In genomic region chr3:179088306-179088705, GRCh38 we compare ENCODE assay signal across 17 cellular contexts. TPM values are rescaled to one million over a fixed set of nuclear protein-coding genes. Genes with fewer than 3 reads are reported as not detected.
DNase-seq lines count a peak whose midpoint lies in the region; ATAC-seq and TF ChIP-seq lines count a peak whose summit lies in the region.
"Had no signal": no experiment of that assay in that cellular context is flagged by ENCODE, and none has a peak within 500 bp of the region (broad histone marks: within the 10 kb centered on the region; RNA-seq: fewer than 3 reads in every experiment).

No MANE protein-coding gene starts in this region.

- H3K79me2 ChIP-seq in fibroblast of lung (ENCODE audit: control insufficient read depth, insufficient read depth, low read length), result no peaks in the 10 kb centered on the region

- TF ChIP-seq CTCF in fibroblast of lung (conservative IDR thresholded peaks at IDR 0.05 in 1 of 2, IDR thresholded peaks at IDR 0.05 in 1 of 2; ENCODE audit: low read depth in 1 of 2, low read length in 2 of 2), result no peak

- H3K4me3 ChIP-seq in fibroblast of lung (replicated peaks in 1 of 4; ENCODE audit: control extremely low read depth in 1 of 4, insufficient read depth in 1 of 4, low read depth in 3 of 4, low read length in 4 of 4), result no peak overlapping the region
- H3K4me3 ChIP-seq: coronary artery, lung, psoas muscle, spleen had no signal

- H3K27ac ChIP-seq in fibroblast of lung (ENCODE audit: insufficient read depth, low read length), result no peak overlapping the region
- H3K27ac ChIP-seq: coronary artery, psoas muscle, spleen had no signal

- H3K9ac ChIP-seq in fibroblast of lung (ENCODE audit: insufficient read depth, low read length), result no peak overlapping the region

- peak overlapping the region; percentile 42 for H2AFZ ChIP-seq in fibroblast of lung (ENCODE audit: low read length)

- H4K20me1 ChIP-seq in fibroblast of lung (ENCODE audit: control insufficient read depth, extremely low read depth, insufficient read depth, low read length), result no peaks in the 10 kb centered on the region

- ATAC-seq in GM18870 (IDR thresholded peaks at IDR 0.05; ENCODE audit: unreplicated experiment) (no peak), GM21526 (IDR thresholded peaks at IDR 0.05; ENCODE audit: low FRiP score, unreplicated experiment) (no peak)
- ATAC-seq: natural killer cell, psoas muscle, T-helper 17 cell had no signal

- DNase-seq in CMK (ENCODE audit: low read depth) (peak; percentile 56), HT1080 (ENCODE audit: low read depth) (peak; percentile 55), RPMI7951 (ENCODE audit: low read depth) (peak; percentile 47), fibroblast of lung (ENCODE audit: low read depth in 2 of 2) (no peak), NCI-H2081 treated with DMSO at 0.1 percent for 48 hours (lab: John Stamatoyannopoulos, UW) (no peak)
- DNase-seq: activated naive CD4-positive, alpha-beta T cell treated with anti-CD3 and anti-CD28 coated beads, Interleukin-2, amount 10 ng/mL, durations not matched to agents 7 days and 5 days; glutamatergic neuron; natural killer cell; NCI-H187 treated with DMSO at 0.1 percent for 48 hours; NCI-H510A; psoas muscle; spleen; T-helper 17 cell had no signal

- no peaks in the 10 kb centered on the region for H3K27me3 ChIP-seq in fibroblast of lung (ENCODE audit: control insufficient read depth, insufficient read depth, low read length)
- H3K27me3 ChIP-seq: spleen had no signal

- H3K4me1 ChIP-seq in fibroblast of lung (ENCODE audit: control insufficient read depth, extremely low read depth, insufficient read depth, low read length), result no peaks in the 10 kb centered on the region
- H3K4me1 ChIP-seq: psoas muscle, spleen had no signal

- H3K4me2 ChIP-seq in fibroblast of lung (ENCODE audit: extremely low read depth, insufficient read depth, low read length), result no peak overlapping the region

- H3K36me3 ChIP-seq in fibroblast of lung (ENCODE audit: control insufficient read depth, insufficient read depth, low read length), result no peaks in the 10 kb centered on the region
- H3K36me3 ChIP-seq: spleen had no signal

- H3K9me3 ChIP-seq in fibroblast of lung (ENCODE audit: control insufficient read depth, insufficient read depth, low read depth, low read length), result no peaks in the 10 kb centered on the region
- H3K9me3 ChIP-seq: psoas muscle, spleen had no signal

RNA-seq across cellular contexts. Expression of gene ZMAT3, which starts 16.7 kb away (rescaled TPM):
- 16.6 and 17.0 TPM in 2 replicates for total RNA-seq in HT1080 (2014; rRNA removed; shearing (Covaris generic))
- 43.8 and 59.4 TPM in 2 replicates for polyA plus RNA-seq in HT1080 (2015; cell fraction: cytosol; rRNA removed)
- polyA plus RNA-seq in HT1080 (2015; cell fraction: nucleus; rRNA removed), result 33.2 and 37.0 TPM in 2 replicates
- 5.1 and 5.8 TPM in 2 replicates for total RNA-seq in RPMI7951 (2014; rRNA removed; shearing (Covaris generic))
- total RNA-seq in fibroblast of lung, result 34.8 and 37.8 TPM in 2 replicates
- 27.4 and 34.3 TPM in 2 replicates for polyA plus RNA-seq in fibroblast of lung
- polyA plus RNA-seq in fibroblast of lung (2012), result 15.0 and 21.6 TPM in 2 replicates
- polyA minus RNA-seq in fibroblast of lung (ENCODE audit: low replicate concordance), result 85.4 and 123 TPM in 2 replicates

RNA-seq across cellular contexts. Expression of gene PIK3CA, which starts 59.9 kb away (rescaled TPM):
- 20.7 and 23.6 TPM in 2 replicates for total RNA-seq in HT1080 (2014; rRNA removed; shearing (Covaris generic))
- polyA plus RNA-seq in HT1080 (2015; cell fraction: cytosol; rRNA removed), result 16.1 and 19.2 TPM in 2 replicates
- 21.9 and 25.6 TPM in 2 replicates for polyA plus RNA-seq in HT1080 (2015; cell fraction: nucleus; rRNA removed)
- total RNA-seq in RPMI7951 (2014; rRNA removed; shearing (Covaris generic)), result 19.0 and 23.9 TPM in 2 replicates
- total RNA-seq in fibroblast of lung, result 24.7 and 28.9 TPM in 2 replicates
- polyA plus RNA-seq in fibroblast of lung, result 14.6 and 20.8 TPM in 2 replicates
- polyA plus RNA-seq in fibroblast of lung (2012), result 12.1 and 16.1 TPM in 2 replicates
- polyA minus RNA-seq in fibroblast of lung (ENCODE audit: low replicate concordance), result 1.8 and 3.4 TPM in 2 replicates

Comparison
In these comparisons a context has a peak if more than half of its experiments do, and no peak if none do; other contexts are left out.
1. DNase-seq: peak in CMK (single experiment), HT1080 (single experiment) and RPMI7951 (single experiment); none in fibroblast of lung (0 of 2) and NCI-H2081 treated with DMSO at 0.1 percent for 48 hours (single experiment).